Comparison of ENCODE assay signal across 1 cellular context in genomic region chr2:57444731-57445414, GRCh38.
TF ChIP-seq lines count a peak whose summit lies in the region.

No MANE protein-coding gene starts in this region.

TF ChIP-seq in HCT116, 20 proteins besides CTCF, POLR2A, EP300 and RAD21 (continued from another document):
- TF ChIP-seq SRF (IDR thresholded peaks at IDR 0.05; ENCODE audit: low read depth) (no peak), EZH2 (IDR thresholded peaks at IDR 0.05) (no peak), ZNF274 (IDR thresholded peaks at IDR 0.05; ENCODE audit: low read depth, low read length) (no peak), ZBTB33 (IDR thresholded peaks at IDR 0.05; ENCODE audit: extremely low read depth, insufficient replicate concordance, low read length) (no peak), TCF7L2 (IDR thresholded peaks at IDR 0.05; ENCODE audit: borderline replicate concordance, extremely low read depth, insufficient read depth, insufficient read length) (no peak), FOSL1 (IDR thresholded peaks at IDR 0.05; ENCODE audit: low read depth) (peak; percentile 43), SP1 (IDR thresholded peaks at IDR 0.05; ENCODE audit: low read depth) (peak; percentile 3; the same call in 1 of the 2 replicates), CBX3 (IDR thresholded peaks at IDR 0.05; ENCODE audit: low read depth) (no peak), MAX (IDR thresholded peaks at IDR 0.05) (no peak)
